In genomic region chr5:155998258-155998657, GRCh38 we compare ENCODE assay signal across 22 cellular contexts.
"Had no signal": no experiment of that assay in that cellular context is flagged by ENCODE, and none has a peak within 500 bp of the region (broad histone marks: within the 10 kb centered on the region; RNA-seq: fewer than 3 reads in every experiment).

No MANE protein-coding gene starts in this region.

- H3K4me1 ChIP-seq: esophagus muscularis mucosa, foreskin keratinocyte, gastroesophageal sphincter, left lung, lower lobe of right lung had no signal

- FAIRE-seq: colon, endothelial cell of umbilical vein, frontal cortex, islet of Langerhans, keratinocyte had no signal

- H3K27ac ChIP-seq: coronary artery, dorsolateral prefrontal cortex, esophagus muscularis mucosa, foreskin keratinocyte, gastroesophageal sphincter, heart left ventricle, hepatocyte, left lung, lower lobe of right lung had no signal

- H3K4me2 ChIP-seq: hepatocyte had no signal

- DNase-seq: dermis blood vessel endothelial cell; dorsolateral prefrontal cortex; effector CD4-positive, alpha-beta T cell; effector memory CD4-positive, alpha-beta T cell; foreskin keratinocyte; heart left ventricle; left cardiac atrium; left lung; left ventricle myocardium superior; lower lobe of right lung; mesenchymal stem cell; mucosa of descending colon; naive B cell had no signal

- H3K4me3 ChIP-seq: coronary artery, dorsolateral prefrontal cortex, esophagus muscularis mucosa, gastroesophageal sphincter, heart left ventricle, hepatocyte, left lung, lower lobe of right lung, mucosa of descending colon had no signal

- H3K9me3 ChIP-seq: esophagus muscularis mucosa, gastroesophageal sphincter, heart left ventricle, left lung, lower lobe of right lung, mucosa of descending colon had no signal

- H3K36me3 ChIP-seq: esophagus muscularis mucosa, gastroesophageal sphincter, heart left ventricle, left lung, lower lobe of right lung had no signal

- H2AFZ ChIP-seq: hepatocyte had no signal

- H3K79me2 ChIP-seq: hepatocyte had no signal

- H3K27me3 ChIP-seq: dorsolateral prefrontal cortex, esophagus muscularis mucosa, foreskin keratinocyte, gastroesophageal sphincter, heart left ventricle, hepatocyte, left lung had no signal

- ATAC-seq: foreskin keratinocyte, gastroesophageal sphincter, heart left ventricle, left cardiac atrium, left lung, left ventricle myocardium superior, lower lobe of right lung, mucosa of descending colon had no signal
